In genomic region chr11:75582935-75583709, GRCh38 we compare ENCODE assay signal across 8 cellular contexts. TPM values are rescaled to one million over a fixed set of nuclear protein-coding genes. Genes with fewer than 3 reads are reported as not detected.
A peak's percentile ranks its signal among the peaks of the same experiment; 100 is the strongest.
DNase-seq lines count a peak whose midpoint lies in the region; ATAC-seq and TF ChIP-seq lines count a peak whose summit lies in the region.

No MANE protein-coding gene starts in this region.

- CTCF ChIA-PET in MCF 10A (lab: Yijun Ruan, JAX): interaction anchor here (0.6 to 0.7 kb wide), 3 partner anchors 9 to 646 kb away, joined by 3 to 4 read pairs (median 3); no protein-coding TSS in a partner anchor

- POLR2A ChIA-PET in MCF 10A (lab: Yijun Ruan, JAX): no interaction called here

- peaks cover 13% of the 10 kb centered on the region for H3K4me1 ChIP-seq in iPS-18a (ENCODE audit: control insufficient read depth, low read depth, low read length)

- H3K27me3 Mint-ChIP-seq in T-helper 2 cell treated with Interferon-gamma antibody and Interleukin-4, amounts not matched to agents 5 μg/mL and 100 μg/mL, for 36 hours (ENCODE audit: low read depth): peaks cover 61% of the 10 kb centered on the region
- peaks cover 12% of the 10 kb centered on the region for H3K27me3 Mint-ChIP-seq in MCF 10A (ENCODE audit: insufficient read depth, unreplicated experiment)

- no peaks in the 10 kb centered on the region for H3K9me3 ChIP-seq in iPS-18a (ENCODE audit: control insufficient read depth, low read depth, low read length)

- H3K4me1 Mint-ChIP-seq in T-helper 2 cell treated with Interferon-gamma antibody and Interleukin-4, amounts not matched to agents 5 μg/mL and 100 μg/mL, for 36 hours (ENCODE audit: low read depth): peaks cover 10% of the 10 kb centered on the region
- H3K4me1 Mint-ChIP-seq in MCF 10A (ENCODE audit: insufficient read depth, unreplicated experiment): no peaks in the 10 kb centered on the region

- no peaks in the 10 kb centered on the region for H3K27me3 ChIP-seq in iPS-18a (ENCODE audit: control insufficient read depth, insufficient read depth, low read length)

- H3K4me3 Mint-ChIP-seq in T-helper 2 cell treated with Interferon-gamma antibody and Interleukin-4, amounts not matched to agents 5 μg/mL and 100 μg/mL, for 36 hours: peak overlapping the region; percentile 52
- no peak overlapping the region for H3K4me3 Mint-ChIP-seq in MCF 10A (ENCODE audit: unreplicated experiment)

- H3K27ac Mint-ChIP-seq in T-helper 2 cell treated with Interferon-gamma antibody and Interleukin-4, amounts not matched to agents 5 μg/mL and 100 μg/mL, for 36 hours: no peak overlapping the region
- no peak overlapping the region for H3K27ac Mint-ChIP-seq in MCF 10A (ENCODE audit: low read depth, unreplicated experiment)

- peak; percentile 20 for ATAC-seq in GM19468 (IDR thresholded peaks at IDR 0.05; ENCODE audit: extremely low read depth, unreplicated experiment)

- no peaks in the 10 kb centered on the region for H3K36me3 Mint-ChIP-seq in T-helper 2 cell treated with Interferon-gamma antibody and Interleukin-4, amounts not matched to agents 5 μg/mL and 100 μg/mL, for 36 hours (ENCODE audit: low read depth)
- no peaks in the 10 kb centered on the region for H3K36me3 Mint-ChIP-seq in MCF 10A (ENCODE audit: insufficient read depth, unreplicated experiment)

- peak overlapping the region; percentile 84 for H3K9ac ChIP-seq in iPS-18a (ENCODE audit: low read length)

- BruUV-seq in MCF 10A (replicated peaks; lab: Mats Ljungman, UMichigan): no TSS peak

- H3K9me3 Mint-ChIP-seq in T-helper 2 cell treated with Interferon-gamma antibody and Interleukin-4, amounts not matched to agents 5 μg/mL and 100 μg/mL, for 36 hours: no peaks in the 10 kb centered on the region
- no peaks in the 10 kb centered on the region for H3K9me3 Mint-ChIP-seq in MCF 10A (ENCODE audit: unreplicated experiment)

- intact Hi-C loops in MCF 10A (cut with micrococcal nuclease): no loop called here

- DNase-seq in CD1c-positive myeloid dendritic cell (ENCODE audit: extremely low spot score) (peak; percentile 10), NCI-H1105 (lab: John Stamatoyannopoulos, UW) (peak; percentile 74), MCF 10A (ENCODE audit: unreplicated experiment) (no peak), skeletal muscle cell (ENCODE audit: low read depth) (no peak), GF-D8 (lab: John Stamatoyannopoulos, UW) (no peak)
- DNase-seq in T-helper 2 cell treated with Interferon-gamma antibody and Interleukin-4, amounts not matched to agents 5 μg/mL and 100 μg/mL, for 36 hours (ENCODE audit: low spot score): no peak

- H3K27ac ChIP-seq in iPS-18a (ENCODE audit: low read length): peak overlapping the region; percentile 75

- H3K36me3 ChIP-seq in iPS-18a (ENCODE audit: control insufficient read depth, low read depth, low read length): no peaks in the 10 kb centered on the region

- H3K4me3 ChIP-seq in iPS-18a (ENCODE audit: low read length): peak overlapping the region; percentile 64
- H3K4me3 ChIP-seq in skeletal muscle cell (ENCODE audit: low read depth, low read length): peak overlapping the region; percentile 65

- TF ChIP-seq CTCF in MCF 10A (IDR thresholded peaks at IDR 0.05; ENCODE audit: unreplicated experiment): peak; percentile 8

RNA-seq across cellular contexts. Expression of gene SERPINH1, which starts 21.1 kb away (rescaled TPM):
- 80.5 TPM in 2 replicates for total RNA-seq in MCF 10A (2022)

RNA-seq across cellular contexts. Expression of gene GDPD5, which starts 57.4 kb away (rescaled TPM):
- 5.6 and 5.7 TPM in 2 replicates for total RNA-seq in MCF 10A (2022)

Comparison
In these comparisons a context has a peak if more than half of its experiments do, and no peak if none do; other contexts are left out.
1. DNase-seq: peak in CD1c-positive myeloid dendritic cell (single experiment) and NCI-H1105 (single experiment); none in T-helper 2 cell treated with Interferon-gamma antibody and Interleukin-4, amounts not matched to agents 5 μg/mL and 100 μg/mL, for 36 hours (single experiment), MCF 10A (single experiment), skeletal muscle cell (single experiment) and GF-D8 (single experiment).